ENCODE assay signal across 9 cellular contexts in genomic region chr2:138787053-138787666, GRCh38. TPM values are rescaled to one million over a fixed set of nuclear protein-coding genes. Genes with fewer than 3 reads are reported as not detected.
DNase-seq lines count a peak whose midpoint lies in the region; ATAC-seq and TF ChIP-seq lines count a peak whose summit lies in the region.
"Had no signal": no experiment of that assay in that cellular context is flagged by ENCODE, and none has a peak within 500 bp of the region (broad histone marks: within the 10 kb centered on the region; RNA-seq: fewer than 3 reads in every experiment).

No MANE protein-coding gene starts in this region.

- ATAC-seq in activated CD8-positive, alpha-beta T cell treated with anti-CD3 and anti-CD28 coated beads for 36 hours: no peak
- no peak for ATAC-seq in activated CD8-positive, alpha-beta T cell treated with anti-CD3 and anti-CD28 coated beads, Interleukin-2, amount 10 ng/mL, durations not matched to agents 7 days and 5 days
- no peak for ATAC-seq in GM19328 (IDR thresholded peaks at IDR 0.05; ENCODE audit: unreplicated experiment)
- ATAC-seq in effector memory CD8-positive, alpha-beta T cell (replicated peaks): no peak

- no peaks in the 10 kb centered on the region for H3F3A ChIP-seq in smooth muscle cell (ENCODE audit: low read depth)

- H3K9me3 ChIP-seq in smooth muscle cell (replicated peaks; ENCODE audit: low read depth): no peaks in the 10 kb centered on the region

- H3K36me3 ChIP-seq in smooth muscle cell (ENCODE audit: low read depth): no peaks in the 10 kb centered on the region

- DNase-seq in activated CD8-positive, alpha-beta T cell treated with anti-CD3 and anti-CD28 coated beads for 36 hours: peak; percentile 22
- DNase-seq in activated CD8-positive, alpha-beta T cell treated with anti-CD3 and anti-CD28 coated beads, Interleukin-2, amount 10 ng/mL, durations not matched to agents 7 days and 5 days: no peak
- DNase-seq in HL-60 (ENCODE audit: low read depth in 1 of 2, low spot score in 1 of 2) (no peak), SK-MEL-5 (ENCODE audit: low read depth, low spot score) (peak; percentile 49), fibroblast of villous mesenchyme (ENCODE audit: low read depth) (peak; percentile 33), smooth muscle cell (lab: John Stamatoyannopoulos, UW; ENCODE audit: unreplicated experiment) (no peak)
- DNase-seq in effector memory CD8-positive, alpha-beta T cell: no peak

- no peaks in the 10 kb centered on the region for H3K79me2 ChIP-seq in smooth muscle cell (ENCODE audit: low read depth)

- no peak overlapping the region for H3K4me3 Mint-ChIP-seq in activated CD8-positive, alpha-beta T cell treated with anti-CD3 and anti-CD28 coated beads for 36 hours
- no peak overlapping the region for H3K4me3 Mint-ChIP-seq in activated CD8-positive, alpha-beta T cell treated with anti-CD3 and anti-CD28 coated beads, Interleukin-2, amount 10 ng/mL, durations not matched to agents 7 days and 5 days
- H3K4me3 Mint-ChIP-seq in effector memory CD8-positive, alpha-beta T cell: no peak overlapping the region

- H3K36me3 Mint-ChIP-seq in activated CD8-positive, alpha-beta T cell treated with anti-CD3 and anti-CD28 coated beads for 36 hours (ENCODE audit: low read depth): no peaks in the 10 kb centered on the region
- H3K36me3 Mint-ChIP-seq in activated CD8-positive, alpha-beta T cell treated with anti-CD3 and anti-CD28 coated beads, Interleukin-2, amount 10 ng/mL, durations not matched to agents 7 days and 5 days (ENCODE audit: low read depth): no peaks in the 10 kb centered on the region
- H3K36me3 Mint-ChIP-seq in effector memory CD8-positive, alpha-beta T cell (ENCODE audit: insufficient read depth): no peaks in the 10 kb centered on the region

- no peak overlapping the region for H3K4me3 ChIP-seq in HL-60 (replicated peaks; ENCODE audit: insufficient read depth, low read length)
- no peak overlapping the region for H3K4me3 ChIP-seq in fibroblast of villous mesenchyme (ENCODE audit: low read depth, low read length)
- H3K4me3 ChIP-seq in smooth muscle cell: no peak overlapping the region

- H3K9ac ChIP-seq in smooth muscle cell (ENCODE audit: low read depth): no peak overlapping the region

- in situ Hi-C loops in SK-MEL-5 (cut with HindIII; ENCODE audit: low pct_unique_long_range_greater_than_20kb, low sequenced_read_pairs): no loop called here

- CTCF ChIA-PET in activated CD8-positive, alpha-beta T cell treated with anti-CD3 and anti-CD28 coated beads for 36 hours (lab: Charles Lee): interaction anchor here (0.7 to 2.2 kb wide), 12 partner anchors 9 to 924 kb away, joined by 3 to 7 read pairs (median 4); no protein-coding TSS in a partner anchor
- CTCF ChIA-PET in activated CD8-positive, alpha-beta T cell treated with anti-CD3 and anti-CD28 coated beads, Interleukin-2, amount 10 ng/mL, durations not matched to agents 7 days and 5 days (lab: Charles Lee): interaction anchor here (1.2 to 2.4 kb wide), 4 partner anchors 11 to 838 kb away, joined by 3 to 9 read pairs (median 4); no protein-coding TSS in a partner anchor

- no peaks in the 10 kb centered on the region for H3K4me1 ChIP-seq in smooth muscle cell (ENCODE audit: low read depth)

- 15% methylated on average over 2 of the region's 2 CpGs for WGBS in smooth muscle cell (ENCODE audit: low lambda C conversion rate)

- no peak overlapping the region for H3K4me2 ChIP-seq in smooth muscle cell

- POLR2A ChIA-PET in activated CD8-positive, alpha-beta T cell treated with anti-CD3 and anti-CD28 coated beads for 36 hours (lab: Charles Lee): interaction anchor here (1.1 kb wide), 1 partner anchor 286 kb away, joined by 3 read pairs; no protein-coding TSS in a partner anchor
- POLR2A ChIA-PET in activated CD8-positive, alpha-beta T cell treated with anti-CD3 and anti-CD28 coated beads, Interleukin-2, amount 10 ng/mL, durations not matched to agents 7 days and 5 days (lab: Charles Lee): no interaction called here

- no peak overlapping the region for H3K27ac Mint-ChIP-seq in activated CD8-positive, alpha-beta T cell treated with anti-CD3 and anti-CD28 coated beads for 36 hours
- H3K27ac Mint-ChIP-seq in activated CD8-positive, alpha-beta T cell treated with anti-CD3 and anti-CD28 coated beads, Interleukin-2, amount 10 ng/mL, durations not matched to agents 7 days and 5 days: no peak overlapping the region
- H3K27ac Mint-ChIP-seq in effector memory CD8-positive, alpha-beta T cell: no peak overlapping the region

- H3K9me3 Mint-ChIP-seq in activated CD8-positive, alpha-beta T cell treated with anti-CD3 and anti-CD28 coated beads for 36 hours: no peaks in the 10 kb centered on the region
- H3K9me3 Mint-ChIP-seq in activated CD8-positive, alpha-beta T cell treated with anti-CD3 and anti-CD28 coated beads, Interleukin-2, amount 10 ng/mL, durations not matched to agents 7 days and 5 days (ENCODE audit: insufficient read depth): no peaks in the 10 kb centered on the region
- H3K9me3 Mint-ChIP-seq in effector memory CD8-positive, alpha-beta T cell: no peaks in the 10 kb centered on the region

- H3K27ac ChIP-seq in HL-60 (replicated peaks) (no peak overlapping the region), smooth muscle cell (ENCODE audit: low read depth) (no peak overlapping the region)

- intact Hi-C loops in activated CD8-positive, alpha-beta T cell treated with anti-CD3 and anti-CD28 coated beads for 36 hours (cut with micrococcal nuclease): no loop called here

- no peaks in the 10 kb centered on the region for H3K4me1 Mint-ChIP-seq in activated CD8-positive, alpha-beta T cell treated with anti-CD3 and anti-CD28 coated beads for 36 hours (ENCODE audit: low read depth)
- no peaks in the 10 kb centered on the region for H3K4me1 Mint-ChIP-seq in activated CD8-positive, alpha-beta T cell treated with anti-CD3 and anti-CD28 coated beads, Interleukin-2, amount 10 ng/mL, durations not matched to agents 7 days and 5 days (ENCODE audit: low read depth)
- H3K4me1 Mint-ChIP-seq in effector memory CD8-positive, alpha-beta T cell (ENCODE audit: low read depth in 2 of 2): no peaks in the 10 kb centered on the region

- H3K27me3 Mint-ChIP-seq in activated CD8-positive, alpha-beta T cell treated with anti-CD3 and anti-CD28 coated beads for 36 hours: peaks cover 10% of the 10 kb centered on the region
- peaks cover 15% of the 10 kb centered on the region for H3K27me3 Mint-ChIP-seq in activated CD8-positive, alpha-beta T cell treated with anti-CD3 and anti-CD28 coated beads, Interleukin-2, amount 10 ng/mL, durations not matched to agents 7 days and 5 days (ENCODE audit: low read depth)
- peaks cover 16 to 32% of the 10 kb centered on the region in 2 donors for H3K27me3 Mint-ChIP-seq in effector memory CD8-positive, alpha-beta T cell

- H4K20me1 ChIP-seq in smooth muscle cell (ENCODE audit: low read depth): no peaks in the 10 kb centered on the region

- no peak overlapping the region for H2AFZ ChIP-seq in smooth muscle cell (ENCODE audit: low read depth)

- H3K27me3 ChIP-seq in HL-60 (ENCODE audit: insufficient read depth, poor library complexity, severe bottlenecking) (peaks cover 11% of the 10 kb centered on the region), smooth muscle cell (ENCODE audit: low read depth) (peaks cover 20% of the 10 kb centered on the region)

- peak; percentile 49 for TF ChIP-seq CTCF in activated CD8-positive, alpha-beta T cell treated with anti-CD3 and anti-CD28 coated beads for 36 hours (IDR thresholded peaks at IDR 0.05)
- TF ChIP-seq CTCF in HL-60 (IDR thresholded peaks at IDR 0.05; ENCODE audit: insufficient read depth, low read length): peak; percentile 26
- peak; percentile 70 for TF ChIP-seq CTCF in fibroblast of villous mesenchyme (IDR thresholded peaks at IDR 0.05; ENCODE audit: insufficient read depth, low read depth, low read length)
- TF ChIP-seq CTCF in smooth muscle cell (IDR thresholded peaks at IDR 0.05; ENCODE audit: borderline replicate concordance, insufficient read depth, poor library complexity, severe bottlenecking): peak; percentile 78

RNA-seq across cellular contexts. Expression of gene NXPH2, which starts 7.0 kb away (rescaled TPM):
- total RNA-seq in activated CD8-positive, alpha-beta T cell treated with anti-CD3 and anti-CD28 coated beads for 36 hours: not detected
- total RNA-seq in activated CD8-positive, alpha-beta T cell treated with anti-CD3 and anti-CD28 coated beads, Interleukin-2, amount 10 ng/mL, durations not matched to agents 7 days and 5 days: not detected
- total RNA-seq in SK-MEL-5 (2014; rRNA removed; shearing (Covaris generic)): 0.43 TPM in 1 of 2 replicates, not detected in the other
- 0.87 TPM in 1 of 2 replicates, not detected in the other for polyA plus RNA-seq in SK-MEL-5 (2015; cell fraction: cytosol; rRNA removed)
- polyA plus RNA-seq in SK-MEL-5 (2015; cell fraction: nucleus; rRNA removed): not detected in 2 replicates
- total RNA-seq in fibroblast of villous mesenchyme (under 0.01 TPM in 1 of 2 replicates, not detected in the other), smooth muscle cell (0.67 TPM in 1 of 2 replicates, not detected in the other)
- polyA plus RNA-seq in smooth muscle cell: 0.39 TPM in 1 of 2 replicates, not detected in the other
- polyA plus RNA-seq: adipose tissue had no signal

Comparison
In these comparisons a context has a peak if more than half of its experiments do, and no peak if none do; other contexts are left out.
1. DNase-seq: peak in activated CD8-positive, alpha-beta T cell treated with anti-CD3 and anti-CD28 coated beads for 36 hours (single experiment), SK-MEL-5 (single experiment) and fibroblast of villous mesenchyme (single experiment); none in activated CD8-positive, alpha-beta T cell treated with anti-CD3 and anti-CD28 coated beads, Interleukin-2, amount 10 ng/mL, durations not matched to agents 7 days and 5 days (single experiment), HL-60 (0 of 2), smooth muscle cell (single experiment) and effector memory CD8-positive, alpha-beta T cell (0 of 3).
2. CTCF ChIP-seq: peak in every context shown above with its lines; median percentile 78 in smooth muscle cell; 70 in fibroblast of villous mesenchyme; 49 in activated CD8-positive, alpha-beta T cell treated with anti-CD3 and anti-CD28 coated beads for 36 hours; 26 in HL-60.